1 cellular context compared by ENCODE assay signal in the genomic region with DNA sequence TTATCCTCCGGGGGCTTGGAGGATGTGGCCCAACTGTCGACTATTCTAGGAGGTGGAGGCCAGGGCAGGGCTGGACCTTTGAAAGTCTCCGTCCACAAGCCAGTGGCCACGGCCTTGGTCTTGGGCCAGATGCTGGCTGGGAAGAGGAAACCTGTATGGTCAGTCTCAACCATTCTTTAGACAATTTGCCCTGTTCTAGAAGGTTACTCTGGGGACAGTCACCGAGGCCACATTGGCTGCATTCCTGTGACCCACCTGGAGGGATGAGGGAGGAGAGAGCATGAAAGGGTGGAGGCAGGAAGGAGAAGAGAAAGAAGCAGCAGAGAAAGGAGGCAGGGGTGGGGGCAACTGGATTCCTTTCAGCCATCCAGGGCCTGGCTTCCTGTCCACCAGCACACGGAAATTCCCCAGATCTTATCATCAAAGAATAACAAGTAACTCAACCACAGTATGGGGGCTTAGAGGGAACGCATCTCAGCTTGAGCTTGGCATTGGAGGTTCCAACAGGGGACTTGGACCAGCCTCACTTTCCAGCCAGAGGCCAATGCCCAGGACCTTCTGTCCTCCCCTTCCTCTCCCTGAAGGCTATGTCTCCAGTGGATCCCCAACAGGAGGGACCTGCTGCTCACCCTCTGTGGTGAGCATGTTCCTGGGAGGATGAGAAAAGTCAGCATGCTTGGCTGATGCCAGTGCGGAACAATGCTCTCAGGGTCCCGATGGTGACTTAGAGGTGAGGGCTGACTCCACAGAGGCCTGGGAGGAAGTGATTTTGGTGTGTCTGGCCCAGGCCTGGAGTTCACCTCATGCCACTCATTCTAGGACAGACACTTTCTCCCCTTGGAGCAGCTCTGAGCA.
TF ChIP-seq lines count a peak whose summit lies in the region.

No MANE protein-coding gene starts in this region.

TF ChIP-seq in H1, 55 proteins besides CTCF, POLR2A, EP300 and RAD21:
- TF ChIP-seq NANOG (IDR thresholded peaks at IDR 0.05; ENCODE audit: insufficient read depth, low read depth, low read length, poor library complexity, severe bottlenecking) (no peak), BACH1 (IDR thresholded peaks at IDR 0.05; ENCODE audit: low read length) (no peak), TAF1 (IDR thresholded peaks at IDR 0.05; ENCODE audit: low read depth, low read length) (no peak), SP4 (IDR thresholded peaks at IDR 0.05; ENCODE audit: low read length) (no peak), ZNF274 (IDR thresholded peaks at IDR 0.05; ENCODE audit: borderline replicate concordance, extremely low read depth, low read length) (no peak), SP1 (IDR thresholded peaks at IDR 0.05; ENCODE audit: low read depth, low read length) (no peak), HDAC2 (IDR thresholded peaks at IDR 0.05; ENCODE audit: borderline replicate concordance in 1 of 2, low read depth in 2 of 2, low read length in 2 of 2) (no peak), USF2 (IDR thresholded peaks at IDR 0.05; ENCODE audit: low read length) (no peak), BCL11A (IDR thresholded peaks at IDR 0.05; ENCODE audit: low read depth in 2 of 2, low read length in 2 of 2) (no peak), KDM4A (IDR thresholded peaks at IDR 0.05; ENCODE audit: low read depth, low read length, severe bottlenecking) (no peak), RXRA (IDR thresholded peaks at IDR 0.05; ENCODE audit: insufficient read depth, low read depth, low read length) (no peak), TCF12 (IDR thresholded peaks at IDR 0.05; ENCODE audit: low read depth, low read length) (no peak), JUND (IDR thresholded peaks at IDR 0.05; ENCODE audit: low read length) (no peak)
- TF ChIP-seq, protein P1, sequence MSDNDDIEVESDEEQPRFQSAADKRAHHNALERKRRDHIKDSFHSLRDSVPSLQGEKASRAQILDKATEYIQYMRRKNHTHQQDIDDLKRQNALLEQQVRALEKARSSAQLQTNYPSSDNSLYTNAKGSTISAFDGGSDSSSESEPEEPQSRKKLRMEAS (IDR thresholded peaks at IDR 0.05): no peak
